Comparison of ENCODE assay signal across 2 cellular contexts in the genomic region with DNA sequence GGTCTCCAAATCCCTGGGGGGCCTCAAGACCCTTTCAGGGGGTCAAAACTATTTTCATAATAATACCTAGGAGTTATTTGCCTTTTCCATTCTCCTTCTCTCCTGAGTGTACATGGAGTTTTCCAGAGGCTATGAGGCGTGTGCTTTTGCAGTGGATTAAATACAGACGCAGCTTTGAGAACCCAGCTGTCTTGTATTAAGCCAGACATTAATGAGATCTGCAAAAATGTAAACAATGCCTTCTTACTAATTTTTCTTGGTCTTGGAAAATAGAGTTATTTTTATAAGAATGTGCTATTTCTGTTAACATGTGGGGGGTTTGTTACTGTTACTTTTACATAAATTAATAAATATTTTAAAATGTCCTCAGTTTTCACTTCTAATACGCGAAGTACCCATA.
TF ChIP-seq lines count a peak whose summit lies in the region.

No MANE protein-coding gene starts in this region.

TF ChIP-seq in HEK293, 187 proteins besides CTCF, POLR2A, EP300 and RAD21:
- TF ChIP-seq IKZF3 (tag by site-specific recombination; IDR thresholded peaks at IDR 0.05) (0 out of 2 replicates have a peak, but pooled peaks have one; percentile 31), ZNF335 (tag by site-specific recombination; conservative IDR thresholded peaks at IDR 0.05) (0 out of 2 replicates have a peak, but pooled peaks have one; percentile 23), ZNF501 (tag by site-specific recombination; IDR thresholded peaks at IDR 0.05) (no peak)
- TF ChIP-seq, protein P1, sequence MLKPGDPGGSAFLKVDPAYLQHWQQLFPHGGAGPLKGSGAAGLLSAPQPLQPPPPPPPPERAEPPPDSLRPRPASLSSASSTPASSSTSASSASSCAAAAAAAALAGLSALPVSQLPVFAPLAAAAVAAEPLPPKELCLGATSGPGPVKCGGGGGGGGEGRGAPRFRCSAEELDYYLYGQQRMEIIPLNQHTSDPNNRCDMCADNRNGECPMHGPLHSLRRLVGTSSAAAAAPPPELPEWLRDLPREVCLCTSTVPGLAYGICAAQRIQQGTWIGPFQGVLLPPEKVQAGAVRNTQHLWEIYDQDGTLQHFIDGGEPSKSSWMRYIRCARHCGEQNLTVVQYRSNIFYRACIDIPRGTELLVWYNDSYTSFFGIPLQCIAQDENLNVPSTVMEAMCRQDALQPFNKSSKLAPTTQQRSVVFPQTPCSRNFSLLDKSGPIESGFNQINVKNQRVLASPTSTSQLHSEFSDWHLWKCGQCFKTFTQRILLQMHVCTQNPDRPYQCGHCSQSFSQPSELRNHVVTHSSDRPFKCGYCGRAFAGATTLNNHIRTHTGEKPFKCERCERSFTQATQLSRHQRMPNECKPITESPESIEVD (tag by site-specific recombination; IDR thresholded peaks at IDR 0.05), result peak; percentile 69

TF ChIP-seq in K562, 482 proteins besides CTCF, POLR2A, EP300 and RAD21:
- TF ChIP-seq, protein P2, sequence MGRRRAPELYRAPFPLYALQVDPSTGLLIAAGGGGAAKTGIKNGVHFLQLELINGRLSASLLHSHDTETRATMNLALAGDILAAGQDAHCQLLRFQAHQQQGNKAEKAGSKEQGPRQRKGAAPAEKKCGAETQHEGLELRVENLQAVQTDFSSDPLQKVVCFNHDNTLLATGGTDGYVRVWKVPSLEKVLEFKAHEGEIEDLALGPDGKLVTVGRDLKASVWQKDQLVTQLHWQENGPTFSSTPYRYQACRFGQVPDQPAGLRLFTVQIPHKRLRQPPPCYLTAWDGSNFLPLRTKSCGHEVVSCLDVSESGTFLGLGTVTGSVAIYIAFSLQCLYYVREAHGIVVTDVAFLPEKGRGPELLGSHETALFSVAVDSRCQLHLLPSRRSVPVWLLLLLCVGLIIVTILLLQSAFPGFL (CRISPR knock-in tag; IDR thresholded peaks at IDR 0.05), result no peak
- TF ChIP-seq, protein P3, sequence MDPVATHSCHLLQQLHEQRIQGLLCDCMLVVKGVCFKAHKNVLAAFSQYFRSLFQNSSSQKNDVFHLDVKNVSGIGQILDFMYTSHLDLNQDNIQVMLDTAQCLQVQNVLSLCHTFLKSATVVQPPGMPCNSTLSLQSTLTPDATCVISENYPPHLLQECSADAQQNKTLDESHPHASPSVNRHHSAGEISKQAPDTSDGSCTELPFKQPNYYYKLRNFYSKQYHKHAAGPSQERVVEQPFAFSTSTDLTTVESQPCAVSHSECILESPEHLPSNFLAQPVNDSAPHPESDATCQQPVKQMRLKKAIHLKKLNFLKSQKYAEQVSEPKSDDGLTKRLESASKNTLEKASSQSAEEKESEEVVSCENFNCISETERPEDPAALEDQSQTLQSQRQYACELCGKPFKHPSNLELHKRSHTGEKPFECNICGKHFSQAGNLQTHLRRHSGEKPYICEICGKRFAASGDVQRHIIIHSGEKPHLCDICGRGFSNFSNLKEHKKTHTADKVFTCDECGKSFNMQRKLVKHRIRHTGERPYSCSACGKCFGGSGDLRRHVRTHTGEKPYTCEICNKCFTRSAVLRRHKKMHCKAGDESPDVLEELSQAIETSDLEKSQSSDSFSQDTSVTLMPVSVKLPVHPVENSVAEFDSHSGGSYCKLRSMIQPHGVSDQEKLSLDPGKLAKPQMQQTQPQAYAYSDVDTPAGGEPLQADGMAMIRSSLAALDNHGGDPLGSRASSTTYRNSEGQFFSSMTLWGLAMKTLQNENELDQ (CRISPR knock-in tag; IDR thresholded peaks at IDR 0.05; ENCODE audit: borderline replicate concordance), result no peak
- TF ChIP-seq NCOA6 (IDR thresholded peaks at IDR 0.05), result no peak
- no peak for TF ChIP-seq ZNF12 (CRISPR knock-in tag; IDR thresholded peaks at IDR 0.05)
